8 cellular contexts compared by ENCODE assay signal in genomic region chr13:73058741-73059459, GRCh38. TPM values are rescaled to one million over a fixed set of nuclear protein-coding genes. Genes with fewer than 3 reads are reported as not detected.
DNase-seq lines count a peak whose midpoint lies in the region; ATAC-seq and TF ChIP-seq lines count a peak whose summit lies in the region.

KLF5 (plus strand) TSS chr13:73059005; CDS start chr13:73059328, 323 bp downstream.

- no peaks in the 10 kb centered on the region for H3K36me3 Mint-ChIP-seq in activated CD4-positive, alpha-beta T cell treated with anti-CD3 and anti-CD28 coated beads for 36 hours (ENCODE audit: low read depth)

- intact Hi-C loops in activated CD4-positive, alpha-beta T cell treated with anti-CD3 and anti-CD28 coated beads for 36 hours (cut with DNase I, micrococcal nuclease) = loop anchor here (1.0 to 5.0 kb wide), 6 partner anchors 250 to 649 kb away; partner anchors contain the start of genes DIS3 (in 2 of the 2), BORA (in 1 of the 2) and MZT1 (in 1 of the 2)
- intact Hi-C loops in colonic mucosa (cut with DNase I) = loop anchor here (10.0 kb wide), 1 partner anchor 656 kb away; no protein-coding TSS in a partner anchor

- H3K4me3 Mint-ChIP-seq in activated CD4-positive, alpha-beta T cell treated with anti-CD3 and anti-CD28 coated beads for 36 hours = peak within 1 kb of the TSS; percentile 76

- DNase-seq in Ammon's horn (ENCODE audit: low spot score) (peak; percentile 89), NCI-H446 treated with DMSO at 0.1 percent for 48 hours (lab: John Stamatoyannopoulos, UW) (peak; percentile 45), colonic mucosa (peak; percentile 99), left kidney (ENCODE audit: low read depth, low spot score) (peak; percentile 97)
- peak; percentile 98 for DNase-seq in activated CD4-positive, alpha-beta T cell treated with anti-CD3 and anti-CD28 coated beads for 36 hours
- peak; percentile 95 for DNase-seq in stimulated activated CD4-positive, alpha-beta T cell treated with anti-CD3 and anti-CD28 coated beads, Interleukin-1b, Interleukin-23, amount 100 ng/mL, for 48 hours

- no peaks in the 10 kb centered on the region for H3K36me3 ChIP-seq in colonic mucosa

- CTCF ChIA-PET in activated CD4-positive, alpha-beta T cell treated with anti-CD3 and anti-CD28 coated beads for 36 hours (lab: Charles Lee) = interaction anchor here (0.5 to 1.0 kb wide), 2 partner anchors 267 to 469 kb away, joined by 3 to 4 read pairs; no protein-coding TSS in a partner anchor

- H3K9me3 ChIP-seq in colonic mucosa = no peaks in the 10 kb centered on the region

- no peak for TF ChIP-seq CTCF in colonic mucosa (IDR thresholded peaks at IDR 0.05)

- H3K27ac Mint-ChIP-seq in activated CD4-positive, alpha-beta T cell treated with anti-CD3 and anti-CD28 coated beads for 36 hours = peak within 1 kb of the TSS; percentile 45

- POLR2A ChIA-PET in activated CD4-positive, alpha-beta T cell treated with anti-CD3 and anti-CD28 coated beads for 36 hours (lab: Charles Lee) = interaction anchor here (0.8 kb wide), 1 partner anchor 644 kb away, joined by 3 read pairs; no protein-coding TSS in a partner anchor

- H3K27me3 ChIP-seq in colonic mucosa = no peaks in the 10 kb centered on the region

- H3K9me3 Mint-ChIP-seq in activated CD4-positive, alpha-beta T cell treated with anti-CD3 and anti-CD28 coated beads for 36 hours (ENCODE audit: low read depth) = no peaks in the 10 kb centered on the region

- H3K4me1 Mint-ChIP-seq in activated CD4-positive, alpha-beta T cell treated with anti-CD3 and anti-CD28 coated beads for 36 hours = peaks cover 16% of the 10 kb centered on the region

- H3K4me3 ChIP-seq in colonic mucosa = peak within 1 kb of the TSS; percentile 77

- peak; percentile 97 for ATAC-seq in GM19043 (IDR thresholded peaks at IDR 0.05; ENCODE audit: low read depth, unreplicated experiment)
- peak; percentile 98 for ATAC-seq in HG03342 (IDR thresholded peaks at IDR 0.05; ENCODE audit: unreplicated experiment)
- peak; percentile 98 for ATAC-seq in activated CD4-positive, alpha-beta T cell treated with anti-CD3 and anti-CD28 coated beads for 36 hours

- H3K4me1 ChIP-seq in colonic mucosa = no peaks in the 10 kb centered on the region

- H3K27ac ChIP-seq in colonic mucosa = peak within 1 kb of the TSS; percentile 72

- peak within 1 kb of the TSS; percentile 88 to 99 for H3K9ac ChIP-seq in colonic mucosa (ENCODE audit: low read depth in 2 of 2, low read length in 2 of 2)

- H3K27me3 Mint-ChIP-seq in activated CD4-positive, alpha-beta T cell treated with anti-CD3 and anti-CD28 coated beads for 36 hours = peaks cover 24% of the 10 kb centered on the region

RNA-seq across cellular contexts. Expression of gene KLF5, which starts in this region (rescaled TPM):
- 1 to 10 TPM; 2.3 to 4.6 TPM for total RNA-seq in activated CD4-positive, alpha-beta T cell treated with anti-CD3 and anti-CD28 coated beads for 36 hours
- 100 to 1,000 TPM; 334 to 424 TPM for total RNA-seq in colonic mucosa

Comparison
In these comparisons a context has a peak if more than half of its experiments do, and no peak if none do; other contexts are left out.
1. Peak in every context shown above with its lines: DNase-seq, ATAC-seq, H3K4me3 ChIP-seq and H3K27ac ChIP-seq.
2. RNA of gene KLF5 (total RNA-seq): 334 to 424 TPM in colonic mucosa; 2.3 to 4.6 TPM in activated CD4-positive, alpha-beta T cell treated with anti-CD3 and anti-CD28 coated beads for 36 hours; every median in the first group is over 10 times any median in the second.
3. DNase-seq: peak in every context shown above with its lines; median percentile 99 in colonic mucosa; 98 in activated CD4-positive, alpha-beta T cell treated with anti-CD3 and anti-CD28 coated beads for 36 hours; 97 in left kidney; 95 in stimulated activated CD4-positive, alpha-beta T cell treated with anti-CD3 and anti-CD28 coated beads, Interleukin-1b, Interleukin-23, amount 100 ng/mL, for 48 hours; 89 in Ammon's horn; 45 in NCI-H446 treated with DMSO at 0.1 percent for 48 hours.